Comparison of ENCODE assay signal across 23 cellular contexts in genomic region chr11:131385763-131386394, GRCh38. TPM values are rescaled to one million over a fixed set of nuclear protein-coding genes. Genes with fewer than 3 reads are reported as not detected.
"Had no signal": no experiment of that assay in that cellular context is flagged by ENCODE, and none has a peak within 500 bp of the region (broad histone marks: within the 10 kb centered on the region; RNA-seq: fewer than 3 reads in every experiment).

No MANE protein-coding gene starts in this region.

- DNase-seq: effector memory CD8-positive, alpha-beta T cell; gastrocnemius medialis; heart right ventricle; left ventricle myocardium inferior; lower lobe of right lung; mesenchymal stem cell; midbrain; naive B cell; psoas muscle; retina; stimulated activated CD4-positive, alpha-beta T cell treated with anti-CD3 and anti-CD28 coated beads, Interleukin-2, amount 100 ng/mL, for 24 hours; stimulated activated naive CD4-positive, alpha-beta T cell; stomach; substantia nigra; transverse colon had no signal

- H3K79me2 ChIP-seq: parathyroid adenoma had no signal

- H3K4me1 ChIP-seq: esophagus muscularis mucosa, gastrocnemius medialis, heart right ventricle, left ventricle myocardium inferior, lower lobe of right lung, parathyroid adenoma, psoas muscle, stomach had no signal

- H3K36me3 Mint-ChIP-seq: naive B cell had no signal

- H3K36me3 ChIP-seq: esophagus muscularis mucosa, gastrocnemius medialis, heart right ventricle, left ventricle myocardium inferior, lower lobe of right lung, stomach, thoracic aorta, transverse colon had no signal

- FAIRE-seq: colon, keratinocyte had no signal

- H3K27ac Mint-ChIP-seq: dendritic cell treated with granulocyte-macrophage colony-stimulating factor and Interleukin-4, amounts not matched to agents 40 ng/mL and 50 ng/mL, for 4 days; effector memory CD8-positive, alpha-beta T cell; naive B cell; nephron had no signal

- H3K4me1 Mint-ChIP-seq: naive B cell, nephron had no signal

- H3K4me3 Mint-ChIP-seq: dendritic cell treated with granulocyte-macrophage colony-stimulating factor and Interleukin-4, amounts not matched to agents 40 ng/mL and 50 ng/mL, for 4 days; effector memory CD8-positive, alpha-beta T cell; naive B cell; nephron had no signal

- H3K9me3 ChIP-seq: esophagus muscularis mucosa, gastrocnemius medialis, heart right ventricle, left ventricle myocardium inferior, lower lobe of right lung, psoas muscle, stomach, thoracic aorta, transverse colon had no signal

- H3K4me3 ChIP-seq: esophagus muscularis mucosa, gastrocnemius medialis, heart right ventricle, left ventricle myocardium inferior, lower lobe of right lung, psoas muscle, stomach, thoracic aorta, transverse colon had no signal

- H2AFZ ChIP-seq: parathyroid adenoma had no signal

- H3K27me3 ChIP-seq: gastrocnemius medialis, transverse colon had no signal

- H3K27me3 Mint-ChIP-seq: dendritic cell treated with granulocyte-macrophage colony-stimulating factor and Interleukin-4, amounts not matched to agents 40 ng/mL and 50 ng/mL, for 4 days; effector memory CD8-positive, alpha-beta T cell; naive B cell had no signal

- H3K27ac ChIP-seq: epithelial cell of prostate, esophagus muscularis mucosa, gastrocnemius medialis, heart right ventricle, left ventricle myocardium inferior, lower lobe of right lung, parathyroid adenoma, psoas muscle, stomach, thoracic aorta had no signal

- H3K9me3 Mint-ChIP-seq: dendritic cell treated with granulocyte-macrophage colony-stimulating factor and Interleukin-4, amounts not matched to agents 40 ng/mL and 50 ng/mL, for 4 days; nephron had no signal

RNA-seq across cellular contexts. Expression of gene NTM, which starts 15.5 kb away (rescaled TPM):
- total RNA-seq: thoracic aorta had no signal
